In the genomic region with DNA sequence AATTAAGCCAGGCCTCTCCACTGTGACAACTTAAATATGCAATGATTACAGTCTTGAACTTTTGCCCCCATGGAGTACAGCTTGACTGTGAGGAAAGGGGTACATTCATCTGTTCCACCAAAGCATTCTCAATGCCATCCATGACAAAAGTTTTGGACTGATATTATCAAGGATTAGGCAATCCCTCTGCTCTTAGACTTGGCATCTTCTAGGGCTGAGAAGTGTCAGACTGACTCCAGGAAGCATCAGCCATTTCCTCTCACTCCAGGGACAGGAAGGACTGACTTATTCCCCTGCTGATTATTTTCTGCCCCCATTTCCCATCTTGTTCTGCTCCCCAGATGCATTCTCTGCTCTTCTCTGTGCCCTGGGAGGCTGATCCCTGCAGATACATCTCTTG, we compare ENCODE assay signal across 18 cellular contexts.
DNase-seq lines count a peak whose midpoint lies in the region; ATAC-seq and TF ChIP-seq lines count a peak whose summit lies in the region.
"Had no signal": no experiment of that assay in that cellular context is flagged by ENCODE, and none has a peak within 500 bp of the region (broad histone marks: within the 10 kb centered on the region; RNA-seq: fewer than 3 reads in every experiment).

No MANE protein-coding gene starts in this region.

- peak; percentile 24 to 47 for DNase-seq in Kasumi-1 (lab: John Stamatoyannopoulos, UW)
- peak; percentile 8 for DNase-seq in fibroblast of gingiva (ENCODE audit: low read depth)
- DNase-seq in neural crest cell (ENCODE audit: low read depth, low spot score) = no peak
- no peak for DNase-seq in SKM-1 (lab: John Stamatoyannopoulos, UW; ENCODE audit: unreplicated experiment)
- DNase-seq in RKO (ENCODE audit: low spot score) = no peak
- DNase-seq: body of pancreas, Calu3, colonic mucosa, foreskin melanocyte, H7, PC-3, SJCRH30, T-helper 9 cell had no signal

- no peaks in the 10 kb centered on the region for H3K27me3 Mint-ChIP-seq in neural crest cell (ENCODE audit: low read depth)

- H3K36me3 Mint-ChIP-seq in neural crest cell (ENCODE audit: low read depth) = no peaks in the 10 kb centered on the region
- H3K36me3 Mint-ChIP-seq: activated naive CD4-positive, alpha-beta T cell treated with anti-CD3 and anti-CD28 coated beads, Interleukin-2, amount 50 U/mL, for 24 hours had no signal

- H3K27me3 ChIP-seq in BLaER1 = no peaks in the 10 kb centered on the region
- H3K27me3 ChIP-seq: body of pancreas, colonic mucosa, neutrophil, SJCRH30 had no signal

- H3K9me3 Mint-ChIP-seq in neural crest cell = peaks cover 6% of the 10 kb centered on the region
- H3K9me3 Mint-ChIP-seq: activated naive CD4-positive, alpha-beta T cell treated with anti-CD3 and anti-CD28 coated beads, Interleukin-2, amount 50 U/mL, for 24 hours had no signal

- ATAC-seq in HG03280 (IDR thresholded peaks at IDR 0.05; ENCODE audit: unreplicated experiment) = no peak
- ATAC-seq: activated CD4-positive, CD25-positive, alpha-beta regulatory T cell treated with anti-CD3 and anti-CD28 coated beads, Interleukin-2, amount 50 U/mL, for 24 hours; body of pancreas; PC-3 had no signal

- H3K9ac ChIP-seq in BLaER1 = no peak overlapping the region

- no peaks in the 10 kb centered on the region for H3K9me3 ChIP-seq in BLaER1
- H3K9me3 ChIP-seq: body of pancreas, colonic mucosa, neutrophil, SJCRH30 had no signal

- H3K4me1 ChIP-seq in BLaER1 = peaks cover 7% of the 10 kb centered on the region; the same call in 1 of the 2 replicates
- H3K4me1 ChIP-seq: body of pancreas, colonic mucosa, SJCRH30 had no signal

- H3K27ac ChIP-seq in BLaER1 = no peak overlapping the region
- H3K27ac ChIP-seq: body of pancreas, colonic mucosa, neutrophil, SJCRH30 had no signal

- no peak overlapping the region for H3K4me3 Mint-ChIP-seq in neural crest cell
- H3K4me3 Mint-ChIP-seq: activated naive CD4-positive, alpha-beta T cell treated with anti-CD3 and anti-CD28 coated beads, Interleukin-2, amount 50 U/mL, for 24 hours had no signal

- no peaks in the 10 kb centered on the region for H3K36me3 ChIP-seq in BLaER1
- H3K36me3 ChIP-seq: colonic mucosa, neutrophil, SJCRH30 had no signal

- H4K20me1 ChIP-seq in BLaER1 = no peaks in the 10 kb centered on the region

- H3K4me3 ChIP-seq in BLaER1 = no peak overlapping the region
- H3K4me3 ChIP-seq: body of pancreas, colonic mucosa, SJCRH30 had no signal

- H3K27ac Mint-ChIP-seq in neural crest cell (ENCODE audit: unreplicated experiment) = peak overlapping the region; percentile 29
- H3K27ac Mint-ChIP-seq: activated naive CD4-positive, alpha-beta T cell treated with anti-CD3 and anti-CD28 coated beads, Interleukin-2, amount 50 U/mL, for 24 hours had no signal

- peaks cover 20% of the 10 kb centered on the region for H3K4me1 Mint-ChIP-seq in neural crest cell
- H3K4me1 Mint-ChIP-seq: activated naive CD4-positive, alpha-beta T cell treated with anti-CD3 and anti-CD28 coated beads, Interleukin-2, amount 50 U/mL, for 24 hours had no signal

- peak overlapping the region; percentile 25; the same call in 1 of the 2 replicates for H3K4me2 ChIP-seq in BLaER1

- no peak for TF ChIP-seq CTCF in neural crest cell (conservative IDR thresholded peaks at IDR 0.05)

Comparison
In these comparisons a context has a peak if more than half of its experiments do, and no peak if none do; other contexts are left out.
1. DNase-seq: peak in Kasumi-1 (2 of 2) and fibroblast of gingiva (single experiment); none in neural crest cell (single experiment), SKM-1 (single experiment) and RKO (single experiment).